20 cellular contexts compared by ENCODE assay signal in the genomic region with DNA sequence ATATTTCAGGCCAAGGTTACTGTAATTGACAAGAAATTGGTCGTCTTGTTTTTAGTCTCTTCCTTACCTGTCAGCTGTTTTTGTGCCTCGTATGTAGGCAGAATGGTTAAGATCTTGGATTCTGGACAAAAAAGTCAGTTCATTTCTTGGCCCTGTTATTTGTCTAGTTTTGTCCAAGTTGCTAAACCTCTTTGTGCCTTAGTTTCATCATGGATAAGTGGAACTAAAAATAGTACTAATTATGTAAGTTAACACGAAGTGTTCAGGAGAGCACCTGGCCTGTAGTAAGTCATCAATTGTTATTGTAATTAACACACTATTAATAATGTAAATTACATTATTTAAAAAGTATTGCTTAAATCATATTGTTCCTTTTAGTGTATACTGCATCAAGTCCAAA.
"Had no signal": no experiment of that assay in that cellular context is flagged by ENCODE, and none has a peak within 500 bp of the region (broad histone marks: within the 10 kb centered on the region; RNA-seq: fewer than 3 reads in every experiment).

No MANE protein-coding gene starts in this region.

- H3K27me3 ChIP-seq: SJSA1 had no signal

- DNase-seq: Kasumi-1, NCI-H1048, NCI-H1436, NCI-H187, NCI-H2029, NCI-H2081 treated with DMSO at 0.1 percent for 48 hours, NCI-H2171, NCI-H226, NCI-H510A, NCI-H524 treated with DMSO at 0.1 percent for 48 hours, NCI-H69, NCI-H774, Right ventricle myocardium superior, RPMI8226, SIG-M5 had no signal

- H3K9ac ChIP-seq: KMS-11 had no signal

- H3K36me3 ChIP-seq: SJSA1 had no signal

- H3K9me3 ChIP-seq: SJSA1 had no signal

- H3K4me2 ChIP-seq: KMS-11 had no signal

- H3K27ac ChIP-seq: KMS-11, SJSA1, SK-N-MC had no signal

- FAIRE-seq: K562, RCC 7860 had no signal

- ATAC-seq: K562 had no signal

- H3K4me3 ChIP-seq: K562, SJSA1, SK-N-MC had no signal
